In genomic region chr3:60636846-60637245, GRCh38 we compare ENCODE assay signal across 17 cellular contexts.
DNase-seq lines count a peak whose midpoint lies in the region; ATAC-seq and TF ChIP-seq lines count a peak whose summit lies in the region.
"Had no signal": no experiment of that assay in that cellular context is flagged by ENCODE, and none has a peak within 500 bp of the region (broad histone marks: within the 10 kb centered on the region; RNA-seq: fewer than 3 reads in every experiment).

No MANE protein-coding gene starts in this region.

- no peak overlapping the region for H2AFZ ChIP-seq in neural progenitor cell (replicated peaks)

- no peak for ATAC-seq in GM18907 (IDR thresholded peaks at IDR 0.05; ENCODE audit: unreplicated experiment)
- ATAC-seq: gastroesophageal sphincter, HCT116, left lobe of liver had no signal

- intact Hi-C loops in activated T-helper 1 cell treated with anti-CD3 and anti-CD28 coated beads, Interleukin-12 subunit alpha, Interleukin-12 subunit beta, Interleukin-2, Interleukin-4 antibody, amounts not matched to agents 30 ng/mL and 10 ng/mL and 1 ng/mL, durations not matched to agents 14 hours and 24 hours and 36 hours (cut with micrococcal nuclease), result no loop called here

- POLR2A ChIA-PET in HEK293T (lab: Yijun Ruan, JAX), result no interaction called here

- peaks cover 25% of the 10 kb centered on the region for H3K4me1 ChIP-seq in neural progenitor cell
- H3K4me1 ChIP-seq: gastroesophageal sphincter had no signal

- H3K36me3 Mint-ChIP-seq in neural progenitor cell, result no peaks in the 10 kb centered on the region
- H3K36me3 Mint-ChIP-seq in activated T-helper 1 cell treated with anti-CD3 and anti-CD28 coated beads, Interleukin-12 subunit alpha, Interleukin-12 subunit beta, Interleukin-2, Interleukin-4 antibody, amounts not matched to agents 30 ng/mL and 10 ng/mL and 1 ng/mL, durations not matched to agents 14 hours and 24 hours and 36 hours (ENCODE audit: low read depth), result no peaks in the 10 kb centered on the region
- H3K36me3 Mint-ChIP-seq: brain had no signal

- H3K27ac ChIP-seq in neural progenitor cell, result no peak overlapping the region
- H3K27ac ChIP-seq: gastroesophageal sphincter, SK-N-MC, skin epidermis had no signal

- no peak overlapping the region for H3K4me3 Mint-ChIP-seq in neural progenitor cell
- no peak overlapping the region for H3K4me3 Mint-ChIP-seq in activated T-helper 1 cell treated with anti-CD3 and anti-CD28 coated beads, Interleukin-12 subunit alpha, Interleukin-12 subunit beta, Interleukin-2, Interleukin-4 antibody, amounts not matched to agents 30 ng/mL and 10 ng/mL and 1 ng/mL, durations not matched to agents 14 hours and 24 hours and 36 hours
- H3K4me3 Mint-ChIP-seq: brain, neural crest cell had no signal

- peak overlapping the region; percentile 51 for H3K27ac Mint-ChIP-seq in neural progenitor cell
- H3K27ac Mint-ChIP-seq in activated T-helper 1 cell treated with anti-CD3 and anti-CD28 coated beads, Interleukin-12 subunit alpha, Interleukin-12 subunit beta, Interleukin-2, Interleukin-4 antibody, amounts not matched to agents 30 ng/mL and 10 ng/mL and 1 ng/mL, durations not matched to agents 14 hours and 24 hours and 36 hours, result no peak overlapping the region

- TF ChIP-seq CTCF in epithelial cell of proximal tubule (conservative IDR thresholded peaks at IDR 0.05; ENCODE audit: low read depth, low read length) (no peak), neural progenitor cell (IDR thresholded peaks at IDR 0.05) (no peak)

- H3K27me3 Mint-ChIP-seq in neural progenitor cell (ENCODE audit: insufficient read depth, low read depth), result peaks cover 6% of the 10 kb centered on the region
- peaks cover 9% of the 10 kb centered on the region for H3K27me3 Mint-ChIP-seq in activated T-helper 1 cell treated with anti-CD3 and anti-CD28 coated beads, Interleukin-12 subunit alpha, Interleukin-12 subunit beta, Interleukin-2, Interleukin-4 antibody, amounts not matched to agents 30 ng/mL and 10 ng/mL and 1 ng/mL, durations not matched to agents 14 hours and 24 hours and 36 hours (ENCODE audit: insufficient read depth)
- H3K27me3 Mint-ChIP-seq: brain had no signal

- H3K27me3 ChIP-seq in neural progenitor cell, result no peaks in the 10 kb centered on the region
- H3K27me3 ChIP-seq: gastroesophageal sphincter had no signal

- no peaks in the 10 kb centered on the region for H3K79me2 ChIP-seq in neural progenitor cell (ENCODE audit: low read depth)

- peak overlapping the region; percentile 13 for H3K4me2 ChIP-seq in neural progenitor cell

- DNase-seq in GM04503 (ENCODE audit: low read depth) (peak; percentile 9), NCI-H2171 treated with DMSO at 0.1 percent for 48 hours (lab: John Stamatoyannopoulos, UW) (peak; percentile 81), epithelial cell of proximal tubule (ENCODE audit: low read depth) (peak; percentile 32), neural progenitor cell (ENCODE audit: low spot score) (peak; percentile 8), NOMO-1 (lab: John Stamatoyannopoulos, UW; ENCODE audit: unreplicated experiment in 2 of 2) (no peak), HEK293T (ENCODE audit: extremely low spot score) (no peak)
- no peak for DNase-seq in activated T-helper 1 cell treated with anti-CD3 and anti-CD28 coated beads, Interleukin-12 subunit alpha, Interleukin-12 subunit beta, Interleukin-2, Interleukin-4 antibody, amounts not matched to agents 30 ng/mL and 10 ng/mL and 1 ng/mL, durations not matched to agents 14 hours and 24 hours and 36 hours (ENCODE audit: low spot score)
- DNase-seq: activated effector memory CD4-positive, alpha-beta T cell treated with Interleukin-2 at 50 U/mL for 16 hours; GDM1 had no signal

- H3K9ac ChIP-seq in neural progenitor cell, result no peak overlapping the region

- no peaks in the 10 kb centered on the region for H3K9me3 ChIP-seq in neural progenitor cell (ENCODE audit: low read depth)
- H3K9me3 ChIP-seq: gastroesophageal sphincter had no signal

- H3K36me3 ChIP-seq in neural progenitor cell, result no peaks in the 10 kb centered on the region
- H3K36me3 ChIP-seq: gastroesophageal sphincter had no signal

- H3K9me3 Mint-ChIP-seq in neural progenitor cell, result no peaks in the 10 kb centered on the region
- peaks cover 8% of the 10 kb centered on the region for H3K9me3 Mint-ChIP-seq in activated T-helper 1 cell treated with anti-CD3 and anti-CD28 coated beads, Interleukin-12 subunit alpha, Interleukin-12 subunit beta, Interleukin-2, Interleukin-4 antibody, amounts not matched to agents 30 ng/mL and 10 ng/mL and 1 ng/mL, durations not matched to agents 14 hours and 24 hours and 36 hours
- H3K9me3 Mint-ChIP-seq: neural crest cell had no signal

- H3K4me1 Mint-ChIP-seq in neural progenitor cell, result peaks cover 33% of the 10 kb centered on the region
- no peaks in the 10 kb centered on the region for H3K4me1 Mint-ChIP-seq in activated T-helper 1 cell treated with anti-CD3 and anti-CD28 coated beads, Interleukin-12 subunit alpha, Interleukin-12 subunit beta, Interleukin-2, Interleukin-4 antibody, amounts not matched to agents 30 ng/mL and 10 ng/mL and 1 ng/mL, durations not matched to agents 14 hours and 24 hours and 36 hours (ENCODE audit: low read depth)
- H3K4me1 Mint-ChIP-seq: neural crest cell had no signal

- CTCF ChIA-PET in HEK293T (lab: Yijun Ruan, JAX), result no interaction called here

- H4K20me1 ChIP-seq in neural progenitor cell (ENCODE audit: low read depth), result no peaks in the 10 kb centered on the region

- H3F3A ChIP-seq in neural progenitor cell (ENCODE audit: low read depth), result no peaks in the 10 kb centered on the region

- H3K4me3 ChIP-seq in epithelial cell of proximal tubule (ENCODE audit: low read depth, low read length), result no peak overlapping the region
- no peak overlapping the region for H3K4me3 ChIP-seq in neural progenitor cell
- H3K4me3 ChIP-seq: gastroesophageal sphincter, SK-N-MC, skin epidermis had no signal

TF ChIP-seq in HEK293T, 16 proteins besides CTCF, POLR2A, EP300 and RAD21:
- TF ChIP-seq NFRKB (IDR thresholded peaks at IDR 0.05), result no peak
- no peak for TF ChIP-seq ARNT (IDR thresholded peaks at IDR 0.05)
- no peak for TF ChIP-seq TARDBP (IDR thresholded peaks at IDR 0.05)
- TF ChIP-seq PKNOX1 (IDR thresholded peaks at IDR 0.05), result no peak
- TF ChIP-seq ZNF384 (IDR thresholded peaks at IDR 0.05), result no peak
- TF ChIP-seq LEF1 (IDR thresholded peaks at IDR 0.05; ENCODE audit: borderline replicate concordance), result no peak
- no peak for TF ChIP-seq ELF4 (IDR thresholded peaks at IDR 0.05)
- no peak for TF ChIP-seq SP1 (IDR thresholded peaks at IDR 0.05)
- TF ChIP-seq CTBP1 (IDR thresholded peaks at IDR 0.05; ENCODE audit: borderline replicate concordance), result no peak
- no peak for TF ChIP-seq SUZ12 (IDR thresholded peaks at IDR 0.05)
- TF ChIP-seq BHLHE40 (IDR thresholded peaks at IDR 0.05; ENCODE audit: borderline replicate concordance), result no peak
- TF ChIP-seq FOXA1 (IDR thresholded peaks at IDR 0.05), result no peak
- no peak for TF ChIP-seq FOXM1 (IDR thresholded peaks at IDR 0.05; ENCODE audit: borderline replicate concordance)
TF ChIP-seq in HEK293T: peak in this region for 0.

Comparison
In these comparisons a context has a peak if more than half of its experiments do, and no peak if none do; other contexts are left out.
1. DNase-seq: peak in GM04503 (single experiment), NCI-H2171 treated with DMSO at 0.1 percent for 48 hours (single experiment), epithelial cell of proximal tubule (single experiment) and neural progenitor cell (single experiment); none in NOMO-1 (0 of 2), HEK293T (single experiment) and activated T-helper 1 cell treated with anti-CD3 and anti-CD28 coated beads, Interleukin-12 subunit alpha, Interleukin-12 subunit beta, Interleukin-2, Interleukin-4 antibody, amounts not matched to agents 30 ng/mL and 10 ng/mL and 1 ng/mL, durations not matched to agents 14 hours and 24 hours and 36 hours (single experiment).